15 cellular contexts compared by ENCODE assay signal in genomic region chr1:230147253-230148193, GRCh38.
DNase-seq lines count a peak whose midpoint lies in the region; ATAC-seq, FAIRE-seq and TF ChIP-seq lines count a peak whose summit lies in the region.
"Had no signal": no experiment of that assay in that cellular context is flagged by ENCODE, and none has a peak within 500 bp of the region (broad histone marks: within the 10 kb centered on the region; RNA-seq: fewer than 3 reads in every experiment).

No MANE protein-coding gene starts in this region.

- no peaks in the 10 kb centered on the region for H3K27me3 ChIP-seq in heart left ventricle
- H3K27me3 ChIP-seq in psoas muscle (ENCODE audit: insufficient read depth in 3 of 3, low read length in 2 of 3) = no peaks in the 10 kb centered on the region

- peak overlapping the region; percentile 95 for H3K27ac ChIP-seq in OCI-LY7 (ENCODE audit: low read depth, low read length, poor library complexity, severe bottlenecking)
- H3K27ac ChIP-seq in heart left ventricle = peak overlapping the region in 2 of 12 donors; percentile 13 to 19
- peak overlapping the region; percentile 54 for H3K27ac ChIP-seq in psoas muscle

- H3K79me2 ChIP-seq in OCI-LY7 (ENCODE audit: insufficient read depth, low read depth, low read length) = peaks cover 50% of the 10 kb centered on the region; the same call in 1 of the 2 replicates

- DNase-seq in GM19239 (ENCODE audit: insufficient read length, low spot score) = no peak
- DNase-seq in OCI-LY7 (ENCODE audit: low spot score) = no peak
- no peak for DNase-seq in heart left ventricle
- no peak for DNase-seq in psoas muscle
- no peak for DNase-seq in GM20000 (ENCODE audit: low spot score)
- no peak for DNase-seq in activated CD4-positive, CD25-positive, alpha-beta regulatory T cell (lab: John Stamatoyannopoulos, UW)
- DNase-seq: activated CD8-positive, alpha-beta T cell treated with anti-CD3 and anti-CD28 coated beads for 36 hours; activated gamma-delta T cell; C1 segment of cervical spinal cord; NCI-H2107; NCI-H82; SHP77 treated with DMSO at 0.1 percent for 48 hours; stimulated activated CD4-positive, alpha-beta T cell treated with anti-CD3 and anti-CD28 coated beads, Interleukin-15, amount 100 ng/mL, for 24 hours had no signal

- H3K9me3 ChIP-seq in OCI-LY7 (ENCODE audit: low read length) (no peaks in the 10 kb centered on the region), heart left ventricle (no peaks in the 10 kb centered on the region), psoas muscle (no peaks in the 10 kb centered on the region)

- no peaks in the 10 kb centered on the region for H4K20me1 ChIP-seq in OCI-LY7 (ENCODE audit: insufficient read depth, low read length)

- peak overlapping the region; percentile 74 for H3K4me2 ChIP-seq in OCI-LY7 (ENCODE audit: low read length)

- POLR2A ChIA-PET in OCI-LY7 (lab: Charles Lee) = interaction anchor here (0.5 to 7.3 kb wide), 11 partner anchors 9 to 1273 kb away, joined by 3 to 65 read pairs (median 5); no protein-coding TSS in a partner anchor

- no peaks in the 10 kb centered on the region for H3K9me2 ChIP-seq in OCI-LY7 (ENCODE audit: insufficient read depth, low read length)

- BruUV-seq in OCI-LY7 (replicated peaks; lab: Mats Ljungman, UMichigan) = no TSS peak

- TF ChIP-seq POLR2A in heart left ventricle (IDR thresholded peaks at IDR 0.05) = no peak

- H3K4me3 ChIP-seq in OCI-LY7 (ENCODE audit: low read depth, low read length, poor library complexity, severe bottlenecking) (peak overlapping the region; percentile 28), heart left ventricle (no peak overlapping the region), psoas muscle (no peak overlapping the region)

- 65 to 69% (median 66%) methylated on average over 19 of the region's 19 CpGs for whole genome bisulfite sequencing in heart left ventricle, 4 donors
- WGBS in psoas muscle, 3 donors = 58 to 68% (median 58%) methylated on average over 19 of the region's 19 CpGs

- H2AFZ ChIP-seq in OCI-LY7 (ENCODE audit: low read length) = no peak overlapping the region; the same call in 1 of the 2 replicates

- peak; percentile 14 for FAIRE-seq in GM19239 (lab: Jason Lieb, UNC)
- FAIRE-seq: frontal cortex had no signal

- peaks cover 91% of the 10 kb centered on the region for H3K4me1 ChIP-seq in OCI-LY7 (ENCODE audit: insufficient read depth, low read length, poor library complexity, severe bottlenecking)
- H3K4me1 ChIP-seq in heart left ventricle = peaks cover under 1 to 80% (median 52%) of the 10 kb centered on the region in 12 donors
- H3K4me1 ChIP-seq in psoas muscle = peaks cover 71% of the 10 kb centered on the region

- ATAC-seq in heart left ventricle = peak; percentile 9 to 30 (median 16)
- ATAC-seq in psoas muscle = peak; percentile 27 to 55 (median 44)
- ATAC-seq in HG03280 (IDR thresholded peaks at IDR 0.05; ENCODE audit: unreplicated experiment) = no peak
- ATAC-seq: activated CD8-positive, alpha-beta T cell treated with anti-CD3 and anti-CD28 coated beads for 36 hours had no signal

- intact Hi-C loops in OCI-LY7 (cut with micrococcal nuclease; ENCODE audit: unreplicated experiment) (loop anchor here (2.0 kb wide), 1 partner anchor 25 kb away; no protein-coding TSS in a partner anchor), heart left ventricle (cut with DNase I) (loop anchor here in 1 of 10 donors (5.0 kb wide), 1 partner anchor 80 kb away; the partner anchor contains the start of gene GALNT2), psoas muscle (cut with DNase I) (no loop called here)

- CTCF ChIA-PET in OCI-LY7 (lab: Charles Lee; ENCODE audit: unreplicated experiment) = interaction anchor here (1.3 to 1.9 kb wide), 3 partner anchors 10 to 43 kb away, joined by 4 to 5 read pairs (median 5); no protein-coding TSS in a partner anchor

- TF ChIP-seq CTCF in OCI-LY7 (conservative IDR thresholded peaks at IDR 0.05; ENCODE audit: low read length) (no peak), heart left ventricle (IDR thresholded peaks at IDR 0.05) (no peak), psoas muscle (IDR thresholded peaks at IDR 0.05) (no peak), GM20000 (IDR thresholded peaks at IDR 0.05; ENCODE audit: extremely low read depth, missing control alignments) (no peak)

- H3K36me3 ChIP-seq in OCI-LY7 (ENCODE audit: insufficient read depth, low read length) (no peaks in the 10 kb centered on the region), heart left ventricle (no peaks in the 10 kb centered on the region), psoas muscle (ENCODE audit: insufficient read depth in 1 of 2, low read depth in 1 of 2) (no peaks in the 10 kb centered on the region)
